8 cellular contexts compared by ENCODE assay signal in genomic region chr20:25852968-25853717, GRCh38.
DNase-seq lines count a peak whose midpoint lies in the region; ATAC-seq and TF ChIP-seq lines count a peak whose summit lies in the region.
"Not testable (repeated sequence)": the region's sequence is repeated elsewhere in the genome, so short reads cannot be mapped to it uniquely, and the experiment has no call there.

No MANE protein-coding gene starts in this region.

- peak overlapping the region in 1 of 2 donors; percentile 27 for H3K9ac ChIP-seq in liver (ENCODE audit: low read depth in 1 of 2, low read length in 2 of 2)

- not testable (repeated sequence) for TF ChIP-seq POLR2A in vagina (IDR thresholded peaks at IDR 0.05)

- H3K4me3 ChIP-seq in GM08714 (ENCODE audit: low read length) = peak overlapping the region; percentile 55; the same call in 1 of the 2 replicates
- peak overlapping the region; percentile 59 for H3K4me3 ChIP-seq in epithelial cell of esophagus (ENCODE audit: low read length)
- H3K4me3 ChIP-seq in liver (ENCODE audit: low read depth in 1 of 3, low read length in 3 of 3) = peak overlapping the region in 2 of 3 donors; percentile 57 to 67
- peak overlapping the region; percentile 64 for H3K4me3 ChIP-seq in retinal pigment epithelial cell (ENCODE audit: low read length)
- H3K4me3 ChIP-seq in vagina = peak overlapping the region; percentile 57 to 75

- H3K9me3 Mint-ChIP-seq in activated naive CD4-positive, alpha-beta T cell treated with anti-CD3 and anti-CD28 coated beads, Interleukin-2, amount 50 U/mL, for 72 hours = not testable (repeated sequence)

- not testable (repeated sequence) for DNase-seq in RWPE1 (ENCODE audit: low spot score); epithelial cell of esophagus (ENCODE audit: low read depth); retinal pigment epithelial cell (ENCODE audit: low read depth); vagina (ENCODE audit: extremely low spot score in 2 of 2)
- peak; percentile 24 to 56 for DNase-seq in activated naive CD4-positive, alpha-beta T cell treated with anti-CD3 and anti-CD28 coated beads, Interleukin-2, amount 50 U/mL, for 72 hours (ENCODE audit: low spot score in 2 of 2)

- not testable (repeated sequence) for H3K9me3 ChIP-seq in liver (ENCODE audit: control insufficient read depth in 4 of 4, low read length in 3 of 4); vagina

- POLR2A ChIA-PET in RWPE1 (lab: Yijun Ruan, JAX; ENCODE audit: low non-redundant PET) = not testable (repeated sequence)

- intact Hi-C loops in vagina (cut with DNase I) = not testable (repeated sequence)

- H3K27ac ChIP-seq in RWPE1 (peak overlapping the region; percentile 68), vagina (peak overlapping the region; percentile 53)
- not testable (repeated sequence) for H3K27ac ChIP-seq in liver (ENCODE audit: low read depth in 1 of 2, low read length in 2 of 2)

- WGBS in liver = 74% methylated on average over 31 of the region's 31 CpGs

- not testable (repeated sequence) for TF ChIP-seq RAD21 in liver (IDR thresholded peaks at IDR 0.05)

- H3K36me3 Mint-ChIP-seq in activated naive CD4-positive, alpha-beta T cell treated with anti-CD3 and anti-CD28 coated beads, Interleukin-2, amount 50 U/mL, for 72 hours = peaks cover 6 to 21% of the 10 kb centered on the region in 2 donors

- not testable (repeated sequence) for H3K4me1 ChIP-seq in liver (ENCODE audit: control insufficient read depth in 4 of 4, insufficient read depth in 4 of 4, low read length in 3 of 4); vagina

- peak; percentile 8 for ATAC-seq in HG03342 (IDR thresholded peaks at IDR 0.05; ENCODE audit: unreplicated experiment)
- ATAC-seq in activated naive CD4-positive, alpha-beta T cell treated with anti-CD3 and anti-CD28 coated beads, Interleukin-2, amount 50 U/mL, for 72 hours = peak; percentile 42 to 55

- H3K27ac Mint-ChIP-seq in activated naive CD4-positive, alpha-beta T cell treated with anti-CD3 and anti-CD28 coated beads, Interleukin-2, amount 50 U/mL, for 72 hours = peak overlapping the region; percentile 92 to 95

- H3K36me3 ChIP-seq in liver (ENCODE audit: control insufficient read depth in 4 of 4, insufficient read depth in 3 of 4, low read depth in 1 of 4, low read length in 3 of 4); vagina: not testable (repeated sequence)

- H3K27me3 ChIP-seq in liver (ENCODE audit: control insufficient read depth in 4 of 4, insufficient read depth in 4 of 4, low read length in 3 of 4); vagina: not testable (repeated sequence)

- not testable (repeated sequence) for TF ChIP-seq CTCF in RWPE1 (conservative IDR thresholded peaks at IDR 0.05; ENCODE audit: low read depth); epithelial cell of esophagus (IDR thresholded peaks at IDR 0.05; ENCODE audit: insufficient read depth, low read depth, low read length, missing control alignments); liver (IDR thresholded peaks at IDR 0.05; ENCODE audit: low read depth, low read length, missing input control); retinal pigment epithelial cell (conservative IDR thresholded peaks at IDR 0.05; ENCODE audit: low read depth, low read length); vagina (IDR thresholded peaks at IDR 0.05)

- CTCF ChIA-PET in RWPE1 (lab: Yijun Ruan, JAX) = not testable (repeated sequence)
